In genomic region chrX:71173440-71173839, GRCh38 we compare ENCODE assay signal across 1 cellular context.
TF ChIP-seq lines count a peak whose summit lies in the region.

No MANE protein-coding gene starts in this region.

TF ChIP-seq in HepG2, 621 proteins besides CTCF, POLR2A, EP300 and RAD21:
- TF ChIP-seq ZNF44 (CRISPR knock-in tag; IDR thresholded peaks at IDR 0.05) (no peak), ZNF510 (CRISPR knock-in tag; IDR thresholded peaks at IDR 0.05; ENCODE audit: low read depth) (no peak), MZF1 (CRISPR knock-in tag; IDR thresholded peaks at IDR 0.05; ENCODE audit: borderline replicate concordance) (no peak)
